Comparison of ENCODE assay signal across 32 cellular contexts in the genomic region with DNA sequence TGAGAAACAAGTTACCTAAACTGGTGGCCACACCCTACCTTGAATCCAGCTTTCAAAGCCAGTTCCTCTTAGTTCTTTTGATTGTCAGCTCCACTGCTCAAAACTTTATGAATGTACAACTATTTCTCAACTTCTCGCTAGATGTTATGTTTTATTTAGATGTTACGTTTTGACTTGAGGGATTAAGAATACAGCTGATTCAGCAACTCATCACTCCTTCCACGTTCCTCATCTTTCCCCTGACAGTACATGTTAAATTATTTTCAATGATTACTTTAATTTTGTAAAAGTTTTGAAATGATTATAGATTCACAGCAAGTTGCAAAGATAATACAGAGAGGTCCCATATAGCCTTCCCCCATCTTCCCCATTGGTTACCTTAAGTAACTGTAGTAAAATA.
"Had no signal": no experiment of that assay in that cellular context is flagged by ENCODE, and none has a peak within 500 bp of the region (broad histone marks: within the 10 kb centered on the region; RNA-seq: fewer than 3 reads in every experiment).

No MANE protein-coding gene starts in this region.

- H3K9me3 ChIP-seq: MG63 had no signal

- H3K4me3 ChIP-seq: MG63 had no signal

- H3K36me3 ChIP-seq: MG63 had no signal

- H3K27me3 ChIP-seq: MG63 had no signal

- DNase-seq: MG63, MM.1S, MV-4-11, NCI-H1048, NCI-H1092, NCI-H1092 treated with DMSO at 0.1 percent for 48 hours, NCI-H1417 treated with DMSO at 0.1 percent for 48 hours, NCI-H1436, NCI-H1436 treated with DMSO at 0.1 percent for 48 hours, NCI-H146, NCI-H1694, NCI-H1694 treated with DMSO at 0.1 percent for 48 hours, NCI-H187, NCI-H187 treated with DMSO at 0.1 percent for 48 hours, NCI-H1930, NCI-H2029, NCI-H2029 treated with DMSO at 0.1 percent for 48 hours, NCI-H2081, NCI-H2081 treated with DMSO at 0.1 percent for 48 hours, NCI-H2107, NCI-H2171, NCI-H2171 treated with DMSO at 0.1 percent for 48 hours, NCI-H2227 treated with DMSO at 0.1 percent for 48 hours, NCI-H226, NCI-H345, NCI-H446, NCI-H446 treated with DMSO at 0.1 percent for 48 hours, NCI-H510A, NCI-H510A treated with DMSO at 0.1 percent for 48 hours, NCI-H524, NCI-H524 treated with DMSO at 0.1 percent for 48 hours, NCI-H526 had no signal
